ENCODE assay signal across 8 cellular contexts in the genomic region with DNA sequence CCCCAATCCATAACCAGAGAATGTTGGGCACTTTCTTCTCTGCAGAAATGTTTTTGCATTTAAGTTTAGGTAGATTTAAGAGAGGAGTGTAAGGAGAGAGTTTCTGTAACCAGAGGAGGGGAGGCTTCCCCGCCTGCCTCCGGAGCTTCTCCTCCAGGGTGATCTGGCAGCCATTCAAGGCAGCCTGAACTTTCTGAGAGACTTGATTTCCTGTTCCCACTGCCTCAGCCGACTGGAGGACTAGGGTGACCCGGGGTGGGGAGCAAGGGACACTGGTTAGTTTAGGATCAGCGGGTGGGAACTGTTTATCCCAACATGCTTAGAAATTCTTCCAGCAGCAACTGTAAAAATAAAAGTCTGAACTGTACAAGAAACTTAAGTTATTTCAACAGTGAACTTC. TPM values are rescaled to one million over a fixed set of nuclear protein-coding genes. Genes with fewer than 3 reads are reported as not detected.
DNase-seq lines count a peak whose midpoint lies in the region; ATAC-seq, FAIRE-seq and TF ChIP-seq lines count a peak whose summit lies in the region.

No MANE protein-coding gene starts in this region.

- H3K27me3 ChIP-seq in CD4-positive, CD25-positive, alpha-beta regulatory T cell (ENCODE audit: control insufficient read depth, insufficient read depth, low read length): no peaks in the 10 kb centered on the region
- no peaks in the 10 kb centered on the region for H3K27me3 ChIP-seq in PC-3 (ENCODE audit: low read length)
- H3K27me3 ChIP-seq in H1 (replicated peaks in 1 of 4; ENCODE audit: control insufficient read depth in 3 of 4, extremely low read depth in 1 of 4, insufficient read depth in 3 of 4, low read length in 3 of 4): no peaks in the 10 kb centered on the region

- no peaks in the 10 kb centered on the region for H3K27me3 Mint-ChIP-seq in CD4-positive, CD25-positive, alpha-beta regulatory T cell
- H3K27me3 Mint-ChIP-seq in natural killer cell (ENCODE audit: low read depth in 2 of 2): peaks cover 0 to 37% of the 10 kb centered on the region in 2 donors
- H3K27me3 Mint-ChIP-seq in glutamatergic neuron (ENCODE audit: unreplicated experiment): no peaks in the 10 kb centered on the region

- no peak overlapping the region for H3K14ac ChIP-seq in H1 (ENCODE audit: insufficient read length)

- H3K36me3 Mint-ChIP-seq in CD4-positive, CD25-positive, alpha-beta regulatory T cell: no peaks in the 10 kb centered on the region
- H3K36me3 Mint-ChIP-seq in natural killer cell (no peaks in the 10 kb centered on the region), glutamatergic neuron (ENCODE audit: unreplicated experiment) (no peaks in the 10 kb centered on the region)

- CTCF ChIA-PET in PC-3 (lab: Charles Lee) (no interaction called here), H1 (lab: Charles Lee; ENCODE audit: partially characterized antibody) (interaction anchor here (1.2 kb wide), 1 partner anchor 83 kb away, joined by 3 read pairs; no protein-coding TSS in a partner anchor)

- H3K79me1 ChIP-seq in H1 (ENCODE audit: low read depth, low read length): no peaks in the 10 kb centered on the region

- H3K4me3 Mint-ChIP-seq in CD4-positive, CD25-positive, alpha-beta regulatory T cell: peak overlapping the region in 2 of 4 donors; percentile 50 to 69
- H3K4me3 Mint-ChIP-seq in natural killer cell (no peak overlapping the region), glutamatergic neuron (ENCODE audit: unreplicated experiment) (no peak overlapping the region)

- H3K4me2 ChIP-seq in PC-3 (ENCODE audit: low read length) (peak overlapping the region; percentile 74), H1 (ENCODE audit: insufficient read depth in 1 of 2, low read depth in 2 of 2, low read length in 2 of 2) (peak overlapping the region in 1 of 2 experiments; percentile 26; a peak in 1 of 4 replicates)

- H3K9me3 ChIP-seq in CD4-positive, CD25-positive, alpha-beta regulatory T cell (ENCODE audit: control insufficient read depth in 2 of 2, low read length in 2 of 2): no peaks in the 10 kb centered on the region
- H3K9me3 ChIP-seq in PC-3 (ENCODE audit: low read length): no peaks in the 10 kb centered on the region
- H3K9me3 ChIP-seq in H1 (ENCODE audit: insufficient read depth in 2 of 2, low read depth in 1 of 2, low read length in 1 of 2): no peaks in the 10 kb centered on the region

- TF ChIP-seq CTCF in PC-3 (conservative IDR thresholded peaks at IDR 0.05; ENCODE audit: low read depth, low read length) (no peak), H1 (IDR thresholded peaks at IDR 0.05; ENCODE audit: control extremely low read depth in 1 of 3, insufficient read depth in 1 of 3, low read depth in 1 of 3, low read length in 3 of 3) (no peak), natural killer cell (IDR thresholded peaks at IDR 0.05) (no peak), glutamatergic neuron (IDR thresholded peaks at IDR 0.05; ENCODE audit: partially characterized antibody, unreplicated experiment) (no peak)

- peak overlapping the region; percentile 70 to 96 (median 89) for H3K27ac Mint-ChIP-seq in CD4-positive, CD25-positive, alpha-beta regulatory T cell
- H3K27ac Mint-ChIP-seq in natural killer cell: peak overlapping the region; percentile 52 to 61
- H3K27ac Mint-ChIP-seq in glutamatergic neuron (ENCODE audit: unreplicated experiment): no peak overlapping the region

- H3K4ac ChIP-seq in H1 (replicated peaks; ENCODE audit: insufficient read length, low read depth, low read length): peak overlapping the region; percentile 78

- H4K91ac ChIP-seq in H1 (replicated peaks; ENCODE audit: insufficient read length, low read length): peak overlapping the region; percentile 65

- peak overlapping the region; percentile 26 for H3K4me3 ChIP-seq in CD4-positive, CD25-positive, alpha-beta regulatory T cell (ENCODE audit: low read depth, low read length)
- peak overlapping the region; percentile 44 for H3K4me3 ChIP-seq in PC-3 (ENCODE audit: low read length)
- H3K4me3 ChIP-seq in H1 (ENCODE audit: extremely low read depth in 1 of 4, insufficient read depth in 2 of 4, low read depth in 3 of 4, low read length in 4 of 4): no peak overlapping the region

- no peaks in the 10 kb centered on the region for H3K9me2 ChIP-seq in PC-3 (replicated peaks; ENCODE audit: low read length)

- no peak overlapping the region for H2BK20ac ChIP-seq in H1 (ENCODE audit: low read length)

- DNase-seq in CD4-positive, CD25-positive, alpha-beta regulatory T cell: peak in 1 of 3 donors; percentile 38
- DNase-seq in PC-3 (peak; percentile 80), H1 (ENCODE audit: low read depth in 1 of 2, low spot score in 2 of 2) (no peak), natural killer cell (no peak), glutamatergic neuron (no peak), NCI-H1417 treated with DMSO at 0.1 percent for 48 hours (lab: John Stamatoyannopoulos, UW) (no peak)
- DNase-seq in stimulated activated naive CD4-positive, alpha-beta T cell treated with Interleukin-2 at 50 U/mL for 16 hours (lab: John Stamatoyannopoulos, UW): no peak

- H3K9ac ChIP-seq in PC-3 (ENCODE audit: low read length): peak overlapping the region; percentile 70
- no peak overlapping the region; a peak in 1 of 7 replicates for H3K9ac ChIP-seq in H1 (replicated peaks in 1 of 4; ENCODE audit: extremely low read depth in 1 of 4, low read depth in 3 of 4, low read length in 3 of 4)

- no peak overlapping the region for H2BK15ac ChIP-seq in H1 (ENCODE audit: low read length)

- H4K20me1 ChIP-seq in PC-3 (ENCODE audit: low read length) (no peaks in the 10 kb centered on the region), H1 (replicated peaks in 1 of 2; ENCODE audit: control insufficient read depth in 1 of 2, insufficient read depth in 2 of 2, low read length in 2 of 2) (no peaks in the 10 kb centered on the region)

- no peak for ATAC-seq in CD4-positive, CD25-positive, alpha-beta regulatory T cell (ENCODE audit: low read depth in 2 of 2)
- ATAC-seq in PC-3 (peak; percentile 73), natural killer cell (no peak), GM19035 (IDR thresholded peaks at IDR 0.05; ENCODE audit: unreplicated experiment) (no peak)

- TF ChIP-seq POLR2A in H1 (IDR thresholded peaks at IDR 0.05; ENCODE audit: control extremely low read depth in 1 of 2, low read depth in 2 of 2, low read length in 2 of 2): no peak

- peak overlapping the region; percentile 19; the same call in 1 of the 2 replicates for H3K18ac ChIP-seq in H1 (ENCODE audit: extremely low read depth, low read length)

- no peaks in the 10 kb centered on the region for H3K36me3 ChIP-seq in CD4-positive, CD25-positive, alpha-beta regulatory T cell (ENCODE audit: control insufficient read depth, insufficient read depth, low read length)
- H3K36me3 ChIP-seq in PC-3 (ENCODE audit: low read depth, low read length) (no peaks in the 10 kb centered on the region), H1 (ENCODE audit: control insufficient read depth in 2 of 4, insufficient read depth in 4 of 4, low read length in 3 of 4) (no peaks in the 10 kb centered on the region)

- no peak overlapping the region for H3K23ac ChIP-seq in H1 (ENCODE audit: insufficient read length)

- no peak for FAIRE-seq in H1 (lab: Jason Lieb, UNC)

- POLR2A ChIA-PET in PC-3 (lab: Charles Lee; ENCODE audit: unreplicated experiment) (interaction anchor here (0.5 kb wide), 1 partner anchor 28 kb away, joined by 6 read pairs; no protein-coding TSS in a partner anchor), H1 (lab: Charles Lee; ENCODE audit: partially characterized antibody) (interaction anchor here (1.6 to 2.7 kb wide), 2 partner anchors 54 to 56 kb away, joined by 4 to 12 read pairs; partner anchors contain the start of gene TMSB4X)

- TF ChIP-seq RAD21 in H1 (IDR thresholded peaks at IDR 0.05 in 1 of 2, conservative IDR thresholded peaks at IDR 0.05 in 1 of 2; ENCODE audit: low read depth in 2 of 2, low read length in 2 of 2): no peak

- intact Hi-C loops in PC-3 (cut with micrococcal nuclease): no loop called here
- intact Hi-C loops in natural killer cell (cut with micrococcal nuclease): loop anchor here (10.0 kb wide), 1 partner anchor 55 kb away; no protein-coding TSS in a partner anchor

- peak overlapping the region; percentile 55 for H3K27ac ChIP-seq in CD4-positive, CD25-positive, alpha-beta regulatory T cell (ENCODE audit: insufficient read depth, low read length, poor library complexity, severe bottlenecking)
- H3K27ac ChIP-seq in PC-3 (ENCODE audit: low read length) (peak overlapping the region; percentile 97), H1 (ENCODE audit: low read depth, low read length) (peak overlapping the region; percentile 68)

- no peak overlapping the region for H3K56ac ChIP-seq in H1 (replicated peaks; ENCODE audit: insufficient read length, low read depth, low read length)

- peak overlapping the region; percentile 81; the same call in 1 of the 2 replicates for H2BK5ac ChIP-seq in H1 (ENCODE audit: low read depth, low read length)

- no TSS peak for BruUV-seq in PC-3 (replicated peaks; lab: Mats Ljungman, UMichigan)

- TF ChIP-seq EP300 in H1 (IDR thresholded peaks at IDR 0.05; ENCODE audit: borderline replicate concordance in 1 of 2, low read depth in 2 of 2, low read length in 2 of 2): no peak

- no peak overlapping the region for H2AK5ac ChIP-seq in H1 (ENCODE audit: low read depth, low read length)

- H4K8ac ChIP-seq in H1 (ENCODE audit: extremely low read depth, insufficient read depth, low read length): no peak overlapping the region; the same call in 1 of the 2 replicates

- H2BK12ac ChIP-seq in H1 (ENCODE audit: low read depth, low read length): no peak overlapping the region

- H4K5ac ChIP-seq in H1 (ENCODE audit: insufficient read length, low read depth, low read length): peak overlapping the region; percentile 6

- no peaks in the 10 kb centered on the region for H3K9me3 Mint-ChIP-seq in CD4-positive, CD25-positive, alpha-beta regulatory T cell
- H3K9me3 Mint-ChIP-seq in natural killer cell (no peaks in the 10 kb centered on the region), glutamatergic neuron (ENCODE audit: unreplicated experiment) (no peaks in the 10 kb centered on the region)

- H2BK120ac ChIP-seq in H1 (replicated peaks; ENCODE audit: low read depth, low read length): peak overlapping the region; percentile 94

- H3K23me2 ChIP-seq in H1 (ENCODE audit: low read depth, low read length): no peaks in the 10 kb centered on the region

- no peaks in the 10 kb centered on the region for H3F3A ChIP-seq in PC-3 (ENCODE audit: low read length, unreplicated experiment)

- H3K79me2 ChIP-seq in PC-3 (ENCODE audit: low read length) (no peaks in the 10 kb centered on the region), H1 (ENCODE audit: control insufficient read depth in 1 of 2, insufficient read depth in 2 of 2, low read length in 2 of 2) (no peaks in the 10 kb centered on the region)

- H2AFZ ChIP-seq in PC-3 (ENCODE audit: low read length) (peak overlapping the region; percentile 50), H1 (ENCODE audit: low read length) (no peak overlapping the region)

- peaks cover 49% of the 10 kb centered on the region for H3K4me1 ChIP-seq in CD4-positive, CD25-positive, alpha-beta regulatory T cell (ENCODE audit: control insufficient read depth, insufficient read depth, low read length, poor library complexity, severe bottlenecking)
- H3K4me1 ChIP-seq in PC-3 (ENCODE audit: insufficient read depth, low read length) (peaks cover 32% of the 10 kb centered on the region), H1 (replicated peaks in 1 of 4; ENCODE audit: control insufficient read depth in 3 of 4, insufficient read depth in 4 of 4, low read length in 3 of 4) (peaks cover 0 to 8% (median 4%) of the 10 kb centered on the region in 4 experiments; a peak in 4 of 7 replicates)

- H3K4me1 Mint-ChIP-seq in CD4-positive, CD25-positive, alpha-beta regulatory T cell: peaks cover 31 to 82% (median 49%) of the 10 kb centered on the region in 4 donors
- peaks cover 42 to 51% of the 10 kb centered on the region in 2 donors for H3K4me1 Mint-ChIP-seq in natural killer cell
- H3K4me1 Mint-ChIP-seq in glutamatergic neuron (ENCODE audit: low read depth, unreplicated experiment): peaks cover 2% of the 10 kb centered on the region

- 42% methylated on average over 4 of the region's 5 CpGs; no CpG with 5 or more reads in 1 of the 2 experiments for WGBS in H1 (ENCODE audit: extremely low coverage in 1 of 2, insufficient coverage in 1 of 2, insufficient read length in 1 of 2, insufficient replicate concordance in 2 of 2, low coverage in 1 of 2, low lambda C conversion rate in 2 of 2, missing lambda C conversion rate in 1 of 2), 2 experiments

RNA-seq across cellular contexts. Expression of gene FAM9C, which starts 15.1 kb away (rescaled TPM):
- not detected for total RNA-seq in CD4-positive, CD25-positive, alpha-beta regulatory T cell
- polyA plus RNA-seq in CD4-positive, CD25-positive, alpha-beta regulatory T cell: not detected
- total RNA-seq in PC-3 (2014; rRNA removed) (not detected in 2 replicates), natural killer cell (not detected), glutamatergic neuron (ENCODE audit: unreplicated experiment) (not detected)
- not detected in 2 replicates for total RNA-seq in H1 (2021; fragmentation: NEBNext Ultra II Directional; extraction: Animal tissue kit (Norgen Biotek cat#: 25700))
- 0.03 TPM in 1 of 2 replicates, not detected in the other for polyA plus RNA-seq in H1 (2011; rRNA removed)
- polyA plus RNA-seq in H1 (2011; cell fraction: cytosol; rRNA removed): 0.03 TPM
- 0.04 TPM for polyA plus RNA-seq in H1 (2011; cell fraction: nucleus; rRNA removed)
- polyA plus RNA-seq in H1 (2012, experiment 1 of 2): not detected in 4 replicates
- polyA plus RNA-seq in H1 (2012, experiment 2 of 2): not detected
- polyA plus RNA-seq in H1 (2013, experiment 1 of 2): 0.02 TPM
- under 0.01 TPM for polyA plus RNA-seq in H1 (2013, experiment 2 of 2)
- not detected in 2 replicates for polyA minus RNA-seq in H1 (2011; rRNA and poly(A)+ RNA removed)
- not detected for polyA minus RNA-seq in H1 (2011; cell fraction: cytosol; rRNA and poly(A)+ RNA removed)
- 0.30 TPM for polyA minus RNA-seq in H1 (2011; cell fraction: nucleus; rRNA and poly(A)+ RNA removed)

RNA-seq across cellular contexts. Expression of gene TMSB4X, which starts 54.4 kb away (rescaled TPM):
- total RNA-seq in CD4-positive, CD25-positive, alpha-beta regulatory T cell: 6,725 TPM
- over 10,000 TPM; 30,486 to 36,942 (median 35,671) TPM for polyA plus RNA-seq in CD4-positive, CD25-positive, alpha-beta regulatory T cell
- total RNA-seq in PC-3 (2014; rRNA removed): 1,640 and 2,159 TPM in 2 replicates
- 2,063 and 2,127 TPM in 2 replicates for total RNA-seq in H1 (2021; fragmentation: NEBNext Ultra II Directional; extraction: Animal tissue kit (Norgen Biotek cat#: 25700))
- 898 and 2,112 TPM in 2 replicates for polyA plus RNA-seq in H1 (2011; rRNA removed)
- 2,037 TPM for polyA plus RNA-seq in H1 (2011; cell fraction: cytosol; rRNA removed)
- 1,449 TPM for polyA plus RNA-seq in H1 (2011; cell fraction: nucleus; rRNA removed)
- polyA plus RNA-seq in H1 (2012, experiment 1 of 2): 3,988 to 5,303 TPM (median 4,778 TPM) in 4 replicates
- 2,070 TPM for polyA plus RNA-seq in H1 (2012, experiment 2 of 2)
- polyA plus RNA-seq in H1 (2013, experiment 1 of 2): 2,940 TPM
- 3,080 TPM for polyA plus RNA-seq in H1 (2013, experiment 2 of 2)
- polyA minus RNA-seq in H1 (2011; rRNA and poly(A)+ RNA removed): 1,070 and 1,196 TPM in 2 replicates
- 423 TPM for polyA minus RNA-seq in H1 (2011; cell fraction: cytosol; rRNA and poly(A)+ RNA removed)
- polyA minus RNA-seq in H1 (2011; cell fraction: nucleus; rRNA and poly(A)+ RNA removed): 584 TPM
- 1,000 to 10,000 TPM; 5,049 to 6,005 (median 5,892) TPM for total RNA-seq in natural killer cell
- total RNA-seq in glutamatergic neuron (ENCODE audit: unreplicated experiment): 4,532 TPM

Comparison
In these comparisons a context has a peak if more than half of its experiments do, and no peak if none do; other contexts are left out.
1. H3K4me3 ChIP-seq: peak in CD4-positive, CD25-positive, alpha-beta regulatory T cell (single experiment) and PC-3 (single experiment); none in H1 (0 of 4).
2. Peak in every context shown above with its lines, with median percentiles within 50 percentile points of each other: H3K27ac ChIP-seq.